In the genomic region with DNA sequence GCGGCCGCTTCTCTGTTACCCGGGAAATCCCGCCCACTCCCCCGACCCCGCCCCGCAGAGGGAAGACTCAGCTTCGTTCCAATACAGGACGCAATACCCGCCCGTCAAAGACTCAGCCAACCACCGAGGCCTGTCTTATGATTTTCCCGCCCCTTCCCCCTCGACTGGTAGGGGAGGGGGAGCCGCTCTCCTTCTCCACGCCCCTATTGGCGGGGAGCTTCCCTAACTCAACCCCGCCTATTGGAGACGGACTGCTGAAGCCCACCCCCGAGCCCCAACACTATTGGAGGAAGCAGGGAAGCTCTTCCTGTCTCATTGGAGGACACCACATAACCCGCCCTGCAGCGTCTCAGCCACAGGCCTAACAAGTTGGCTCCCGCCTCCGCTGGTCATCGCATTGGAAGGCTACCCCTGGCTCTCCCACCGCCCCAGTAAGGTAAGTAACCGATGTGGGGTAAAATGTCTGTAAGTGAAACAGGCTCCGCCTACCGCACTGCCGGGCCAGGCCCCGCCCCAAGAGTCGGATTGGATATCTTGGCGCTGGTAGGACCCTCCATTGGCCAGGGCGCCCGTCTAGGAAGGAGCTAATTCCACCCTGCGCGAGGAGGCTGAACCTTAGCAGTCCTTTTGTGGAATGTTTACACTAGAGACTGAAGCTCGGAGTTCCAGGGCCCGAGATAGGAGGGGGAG, we compare ENCODE assay signal across 8 cellular contexts. TPM values are rescaled to one million over a fixed set of nuclear protein-coding genes. Genes with fewer than 3 reads are reported as not detected.
DNase-seq lines count a peak whose midpoint lies in the region; ATAC-seq, FAIRE-seq and TF ChIP-seq lines count a peak whose summit lies in the region.

A gene (minus strand): TSS at position 17 of the 690 bp plus-strand sequence. CDS start 21,315 bp downstream, outside the sequence.

- CTCF ChIA-PET in IMR-90 (lab: Yijun Ruan, JAX) = interaction anchor here (0.6 to 2.5 kb wide), 2 partner anchors 84 to 1216 kb away, joined by 3 to 8 read pairs; a partner anchor contains a TSS
- CTCF ChIA-PET in endothelial cell of umbilical vein (lab: Charles Lee) = interaction anchor here (0.7 to 3.2 kb wide), 9 partner anchors 8 to 233 kb away, joined by 3 to 21 read pairs (median 3); a partner anchor contains a TSS

- H3K4me2 ChIP-seq in IMR-90 (ENCODE audit: low read depth, low read length) (peak within 1 kb of the TSS; percentile 99), endothelial cell of umbilical vein (ENCODE audit: insufficient read depth, low read length) (peak within 1 kb of the TSS; percentile 97)

- TF ChIP-seq RAD21 in IMR-90 (IDR thresholded peaks at IDR 0.05; ENCODE audit: low read length) = no peak

- FAIRE-seq in endothelial cell of umbilical vein (lab: Jason Lieb, UNC) = peak; percentile 100

- BruUV-seq in IMR-90 (replicated peaks; lab: Mats Ljungman, UMichigan) (no TSS peak), endothelial cell of umbilical vein (replicated peaks; lab: Mats Ljungman, UMichigan) (no TSS peak)

- ATAC-seq in GM21528 (IDR thresholded peaks at IDR 0.05; ENCODE audit: low FRiP score, unreplicated experiment) (peak; percentile 37), IMR-90 (ENCODE audit: low read depth) (peak; percentile 43)

- peak within 1 kb of the TSS; percentile 79 for H4K91ac ChIP-seq in IMR-90 (ENCODE audit: insufficient read depth, low read depth, low read length)

- peak within 1 kb of the TSS; percentile 7; the same call in 1 of the 2 replicates for H2BK120ac ChIP-seq in IMR-90 (ENCODE audit: low read depth, low read length)

- H4K20me1 ChIP-seq in IMR-90 (ENCODE audit: insufficient read depth, low read length) = peaks cover 48% of the 10 kb centered on the region
- peaks cover 3% of the 10 kb centered on the region for H4K20me1 ChIP-seq in endothelial cell of umbilical vein (replicated peaks; ENCODE audit: control insufficient read depth, extremely low read depth, insufficient read depth, low read length)

- H2AK5ac ChIP-seq in IMR-90 (ENCODE audit: low read depth, low read length) = peak within 1 kb of the TSS; percentile 90

- DNase-seq in Caki2 (ENCODE audit: low read depth) (peak; percentile 100), IMR-90 (peak; percentile 100), OCI-M1 (lab: John Stamatoyannopoulos, UW) (peak; percentile 100), activated T-cell treated with anti-CD3 and anti-CD28 coated beads for 24 hours (ENCODE audit: low read depth) (peak; percentile 98), endothelial cell of umbilical vein (ENCODE audit: low read depth, low spot score) (peak; percentile 100), middle frontal gyrus (ENCODE audit: extremely low spot score, low spot score) (peak; percentile 99)
- peak; percentile 98 to 99 for DNase-seq in stimulated activated CD8-positive, alpha-beta memory T cell treated with anti-CD3 and anti-CD28 coated beads, Interleukin-2, amount 100 ng/mL, for 48 hours (ENCODE audit: low read depth in 2 of 2)

- H2BK15ac ChIP-seq in IMR-90 (ENCODE audit: low read depth, low read length) = peak within 1 kb of the TSS; percentile 22; the same call in 1 of the 3 replicates

- H3K27me3 ChIP-seq in IMR-90 (ENCODE audit: control insufficient read depth, insufficient read depth, low read length) = no peaks in the 10 kb centered on the region
- H3K27me3 ChIP-seq in endothelial cell of umbilical vein (ENCODE audit: control insufficient read depth in 2 of 2, insufficient read depth in 2 of 2, low read length in 2 of 2) = no peaks in the 10 kb centered on the region

- H3K9ac ChIP-seq in IMR-90 (ENCODE audit: low read depth, low read length) (peak within 1 kb of the TSS; percentile 95), endothelial cell of umbilical vein (replicated peaks; ENCODE audit: extremely low read depth, insufficient read depth, low read length) (peak within 1 kb of the TSS; percentile 85)

- H3K9me1 ChIP-seq in IMR-90 (ENCODE audit: insufficient read depth, low read length) (peaks cover 5% of the 10 kb centered on the region; the same call in 1 of the 2 replicates), endothelial cell of umbilical vein (replicated peaks; ENCODE audit: control insufficient read depth, extremely low read depth, insufficient read depth, low read length) (no peaks in the 10 kb centered on the region)

- no CpG with 5 or more reads among the region's 39 CpGs for WGBS in IMR-90 (ENCODE audit: extremely low coverage in 2 of 2, insufficient read length in 1 of 2), 2 experiments

- H3K79me2 ChIP-seq in endothelial cell of umbilical vein (ENCODE audit: control insufficient read depth, insufficient read depth, low read length) = peaks cover 36% of the 10 kb centered on the region

- H2BK5ac ChIP-seq in IMR-90 (ENCODE audit: low read depth, low read length, poor library complexity, severe bottlenecking) = peak within 1 kb of the TSS; percentile 97

- peak within 1 kb of the TSS; percentile 88 for H3K4ac ChIP-seq in IMR-90 (ENCODE audit: low read depth, low read length)

- H3K4me1 ChIP-seq in IMR-90 (ENCODE audit: control insufficient read depth, insufficient read depth, low read length) (peaks cover 8% of the 10 kb centered on the region), endothelial cell of umbilical vein (ENCODE audit: control insufficient read depth, extremely low read depth, insufficient read depth, low read length) (peaks cover 29% of the 10 kb centered on the region)

- H2BK20ac ChIP-seq in IMR-90 (ENCODE audit: low read depth, low read length) = no peak within 1 kb of the TSS

- dilution Hi-C loops in IMR-90 (cut with HindIII; ENCODE audit: low sequenced_read_pairs, unreplicated experiment) = no loop called here
- dilution Hi-C loops in endothelial cell of umbilical vein (cut with MboI; ENCODE audit: extremely low pct_ligation_motif_present, low sequenced_read_pairs) = loop anchor here (25.0 kb wide), 1 partner anchor 135 kb away; a partner anchor contains a TSS

- no peak for TF ChIP-seq POLR2A in IMR-90 (IDR thresholded peaks at IDR 0.05; ENCODE audit: low read depth, low read length)
- no peak for TF ChIP-seq POLR2A in endothelial cell of umbilical vein (IDR thresholded peaks at IDR 0.05; ENCODE audit: low read depth, low read length)

- in situ Hi-C loops in Caki2 (cut with HindIII; ENCODE audit: low pct_unique_long_range_greater_than_20kb, low sequenced_read_pairs) = no loop called here
- in situ Hi-C loops in IMR-90 (cut with MboI; ENCODE audit: low sequenced_read_pairs) = no loop called here

- TF ChIP-seq CTCF in IMR-90 (conservative IDR thresholded peaks at IDR 0.05; ENCODE audit: low read depth, low read length) = no peak
- TF ChIP-seq CTCF in endothelial cell of umbilical vein (IDR thresholded peaks at IDR 0.05; ENCODE audit: extremely low read depth in 1 of 2, insufficient read depth in 1 of 2, low read depth in 1 of 2, low read length in 2 of 2) = no peak

- peak within 1 kb of the TSS; percentile 91 for H3K14ac ChIP-seq in IMR-90 (replicated peaks; ENCODE audit: low read depth, low read length)

- POLR2A ChIA-PET in IMR-90 (lab: Charles Lee; ENCODE audit: unreplicated experiment) (interaction anchor here (0.6 to 1.1 kb wide), 4 partner anchors 16 to 163 kb away, joined by 3 to 34 read pairs (median 3); no protein-coding TSS in a partner anchor), endothelial cell of umbilical vein (lab: Charles Lee) (interaction anchor here (0.6 to 1.7 kb wide), 4 partner anchors 79 to 434 kb away, joined by 3 to 8 read pairs (median 4); a partner anchor contains a TSS)

- H3K9me3 ChIP-seq in IMR-90 (ENCODE audit: control insufficient read depth, insufficient read depth, low read length) = no peaks in the 10 kb centered on the region
- no peaks in the 10 kb centered on the region for H3K9me3 ChIP-seq in endothelial cell of umbilical vein (replicated peaks; ENCODE audit: control insufficient read depth, insufficient read depth, low read length)

- 0 out of 2 replicates have a peak, but pooled peaks cover 2% of the 10 kb centered on the region for H3K36me3 ChIP-seq in IMR-90 (ENCODE audit: control insufficient read depth, insufficient read depth, low read length)
- H3K36me3 ChIP-seq in endothelial cell of umbilical vein (ENCODE audit: control insufficient read depth in 2 of 2, extremely low read depth in 1 of 2, insufficient read depth in 2 of 2, low read length in 2 of 2) = no peaks in the 10 kb centered on the region

- H3K4me3 ChIP-seq in IMR-90 (ENCODE audit: insufficient read depth, low read depth, low read length) (peak within 1 kb of the TSS; percentile 84), endothelial cell of umbilical vein (replicated peaks in 1 of 3; ENCODE audit: insufficient read depth in 1 of 3, low read depth in 1 of 3, low read length in 3 of 3) (peak within 1 kb of the TSS; percentile 83 to 84 (median 83))

- H3K18ac ChIP-seq in IMR-90 (ENCODE audit: low read depth, low read length) = peak within 1 kb of the TSS; percentile 65

- peak within 1 kb of the TSS; percentile 89 for H3K23ac ChIP-seq in IMR-90 (ENCODE audit: low read depth, low read length)

- peak within 1 kb of the TSS; percentile 98 for H3K27ac ChIP-seq in IMR-90 (ENCODE audit: insufficient read depth, low read length)
- H3K27ac ChIP-seq in endothelial cell of umbilical vein (ENCODE audit: insufficient read depth, low read depth, low read length) = peak within 1 kb of the TSS; percentile 78

- peaks cover 11 to 42% of the 10 kb centered on the region in 2 experiments; a peak in 3 of 4 replicates for H3K79me1 ChIP-seq in IMR-90 (ENCODE audit: low read depth in 1 of 2, low read length in 2 of 2)

- H3K56ac ChIP-seq in IMR-90 (ENCODE audit: extremely low read depth, insufficient read depth, low read length) = peak within 1 kb of the TSS; percentile 91

- H4K5ac ChIP-seq in IMR-90 (ENCODE audit: low read depth, low read length) = peak within 1 kb of the TSS; percentile 35

- peak within 1 kb of the TSS; percentile 85 for H2AK9ac ChIP-seq in IMR-90 (replicated peaks; ENCODE audit: low read depth, low read length, poor library complexity)

- H2AFZ ChIP-seq in IMR-90 (replicated peaks; ENCODE audit: low read length, poor library complexity) (peak within 1 kb of the TSS; percentile 92), endothelial cell of umbilical vein (ENCODE audit: low read depth, low read length) (peak within 1 kb of the TSS; percentile 44)

- H4K8ac ChIP-seq in IMR-90 (ENCODE audit: low read depth in 2 of 2, low read length in 2 of 2) = peak within 1 kb of the TSS; percentile 79 to 94; a peak in 3 of 4 replicates

- intact Hi-C loops in IMR-90 (cut with micrococcal nuclease) = loop anchor here (5.0 to 10.0 kb wide), 2 partner anchors 185 to 427 kb away; a partner anchor contains a TSS
- intact Hi-C loops in endothelial cell of umbilical vein (cut with micrococcal nuclease) = loop anchor here (2.0 to 5.0 kb wide), 4 partner anchors 187 to 490 kb away; no protein-coding TSS in a partner anchor

RNA-seq across cellular contexts. Expression of the gene that starts here (rescaled TPM):
- total RNA-seq in Caki2 (2014; rRNA removed; shearing (Covaris generic); ENCODE audit: low replicate concordance) = 17.7 and 32.6 TPM in 2 replicates
- total RNA-seq in IMR-90 (2012; rRNA removed) (25.6 and 31.5 TPM in 2 replicates), endothelial cell of umbilical vein (44.5 and 50.5 TPM in 2 replicates)
- polyA plus RNA-seq in IMR-90 (2012; rRNA removed) (21.2 and 25.3 TPM in 2 replicates), endothelial cell of umbilical vein (30.6 and 33.7 TPM in 2 replicates)
- 7.2 and 17.1 TPM in 2 replicates for polyA plus RNA-seq in IMR-90 (2012; cell fraction: cytosol; rRNA removed)
- polyA plus RNA-seq in IMR-90 (2012; cell fraction: nucleus; rRNA removed; ENCODE audit: low replicate concordance) = 18.9 and 20.8 TPM in 2 replicates
- 20.1 and 23.1 TPM in 2 replicates for polyA plus RNA-seq in endothelial cell of umbilical vein (2011; cell fraction: cytosol; rRNA removed)
- polyA plus RNA-seq in endothelial cell of umbilical vein (2011; cell fraction: nucleus; rRNA removed) = 32.9 and 34.7 TPM in 2 replicates
- polyA plus RNA-seq in endothelial cell of umbilical vein (2012) = 19.2 and 20.3 TPM in 2 replicates
- 59.3 and 62.0 TPM in 2 replicates for polyA minus RNA-seq in endothelial cell of umbilical vein
- polyA minus RNA-seq in endothelial cell of umbilical vein (2011; cell fraction: cytosol; rRNA and poly(A)+ RNA removed) = 32.8 TPM
- 38.5 and 48.7 TPM in 2 replicates for polyA minus RNA-seq in endothelial cell of umbilical vein (2011; cell fraction: nucleus; rRNA and poly(A)+ RNA removed)

Comparison
In these comparisons a context has a peak if more than half of its experiments do, and no peak if none do; other contexts are left out.
1. Peak in every context shown above with its lines: DNase-seq, ATAC-seq, H3K4me3 ChIP-seq and H3K27ac ChIP-seq.